14 cellular contexts compared by ENCODE assay signal in the genomic region with DNA sequence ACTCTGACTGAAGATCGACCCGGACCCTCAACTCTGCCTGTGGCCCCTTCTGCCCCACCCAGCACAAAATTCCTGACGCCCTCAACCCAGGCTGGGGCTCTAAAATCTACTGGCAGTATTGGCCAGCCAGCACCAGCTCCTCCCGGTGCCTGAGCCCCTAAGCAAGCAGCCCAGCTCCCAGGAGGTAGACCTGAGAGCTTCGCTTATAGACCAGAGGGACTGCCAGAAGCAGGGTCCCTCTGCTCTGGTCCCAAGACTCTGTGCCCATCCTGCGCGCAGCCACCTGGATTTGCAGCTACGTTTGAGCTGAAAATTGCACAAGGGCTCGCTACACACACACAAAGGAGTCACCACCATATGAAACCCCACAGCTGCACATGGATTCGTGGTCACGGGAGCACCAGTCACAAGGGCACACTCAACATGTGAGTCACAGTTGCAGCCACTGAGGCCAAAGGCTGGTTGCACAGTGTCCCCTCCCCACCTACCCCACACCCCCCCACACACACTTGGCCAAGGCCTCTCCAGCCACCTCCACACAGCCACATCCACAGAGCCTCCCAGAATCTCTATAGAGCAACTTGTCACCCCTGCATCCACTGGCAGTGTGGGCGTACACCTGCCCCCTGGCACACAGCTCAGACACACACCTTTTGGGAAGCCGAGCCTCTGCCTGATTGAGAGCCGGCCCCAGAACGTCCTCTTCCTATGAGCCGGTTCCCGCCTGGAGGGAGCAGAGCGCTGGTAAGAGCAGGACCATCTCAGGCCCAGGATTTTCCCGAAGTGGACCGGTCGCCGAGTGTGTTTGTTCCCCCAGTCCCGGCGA. TPM values are rescaled to one million over a fixed set of nuclear protein-coding genes. Genes with fewer than 3 reads are reported as not detected.
DNase-seq lines count a peak whose midpoint lies in the region; ATAC-seq, FAIRE-seq and TF ChIP-seq lines count a peak whose summit lies in the region.
"Had no signal": no experiment of that assay in that cellular context is flagged by ENCODE, and none has a peak within 500 bp of the region (broad histone marks: within the 10 kb centered on the region; RNA-seq: fewer than 3 reads in every experiment).

No MANE protein-coding gene starts in this region.

- intact Hi-C loops in A673 (cut with micrococcal nuclease; ENCODE audit: unreplicated experiment), result loop anchor here (2.0 kb wide), 1 partner anchor 40 kb away; no protein-coding TSS in a partner anchor

- H3K27ac ChIP-seq in A673 (ENCODE audit: low read depth, low read length, poor library complexity, severe bottlenecking) (no peak overlapping the region), iPS-18a (ENCODE audit: low read length) (no peak overlapping the region), substantia nigra (ENCODE audit: low read depth, low read length, poor library complexity, severe bottlenecking) (no peak overlapping the region)
- H3K27ac ChIP-seq: HL-60, thyroid gland had no signal

- no peak for ATAC-seq in HG03280 (IDR thresholded peaks at IDR 0.05; ENCODE audit: unreplicated experiment)

- H3K9ac ChIP-seq in iPS-18a (ENCODE audit: low read length), result no peak overlapping the region

- CTCF ChIA-PET in A673 (lab: Charles Lee), result interaction anchor here (0.8 to 1.7 kb wide), 5 partner anchors 34 to 46 kb away, joined by 3 to 8 read pairs (median 4); no protein-coding TSS in a partner anchor

- peaks cover 13% of the 10 kb centered on the region for H3K4me1 ChIP-seq in A673 (ENCODE audit: insufficient read depth, low read length, poor library complexity, severe bottlenecking)
- H3K4me1 ChIP-seq in iPS-18a (ENCODE audit: control insufficient read depth, low read depth, low read length), result peaks cover 48% of the 10 kb centered on the region

- no peak for FAIRE-seq in HTR-8/SVneo (lab: Jason Lieb, UNC)
- FAIRE-seq: G401.6 had no signal

- no peaks in the 10 kb centered on the region for H3K36me3 ChIP-seq in A673 (ENCODE audit: insufficient read depth, low read length, poor library complexity, severe bottlenecking)
- H3K36me3 ChIP-seq in iPS-18a (ENCODE audit: control insufficient read depth, low read depth, low read length), result no peaks in the 10 kb centered on the region
- H3K36me3 ChIP-seq: thyroid gland had no signal

- peaks cover 57% of the 10 kb centered on the region for H3K27me3 ChIP-seq in A673 (replicated peaks; ENCODE audit: insufficient read depth, low read depth, low read length, poor library complexity)
- H3K27me3 ChIP-seq in iPS-18a (ENCODE audit: control insufficient read depth, insufficient read depth, low read length), result peaks cover 100% of the 10 kb centered on the region

- peak overlapping the region; percentile 61 for H3K4me3 ChIP-seq in A673 (ENCODE audit: low read depth, low read length, poor library complexity, severe bottlenecking)
- H3K4me3 ChIP-seq in iPS-18a (ENCODE audit: low read length), result peak overlapping the region; percentile 69
- H3K4me3 ChIP-seq: lung had no signal

- H3K9me3 ChIP-seq in A673 (ENCODE audit: low read depth, low read length, poor library complexity, severe bottlenecking) (no peaks in the 10 kb centered on the region), iPS-18a (ENCODE audit: control insufficient read depth, low read depth, low read length) (no peaks in the 10 kb centered on the region)
- H3K9me3 ChIP-seq: thyroid gland had no signal

- no TSS peak for BruUV-seq in A673 (replicated peaks; lab: Mats Ljungman, UMichigan)

- DNase-seq in A673 (ENCODE audit: low spot score) (no peak), ELR (ENCODE audit: low read depth) (peak; percentile 30), substantia nigra (lab: John Stamatoyannopoulos, UW) (no peak), HTR-8/SVneo (ENCODE audit: insufficient read length, low spot score) (no peak), NCI-H2196 treated with DMSO at 0.1 percent for 48 hours (lab: John Stamatoyannopoulos, UW; ENCODE audit: unreplicated experiment) (no peak)
- DNase-seq in activated T-cell treated with anti-CD3 and anti-CD28 coated beads, Interleukin-2, amount 50 U/mL, for 48 hours, result peak; percentile 44 to 52
- DNase-seq: activated CD4-positive, CD25-positive, alpha-beta regulatory T cell; cortex of kidney had no signal

- POLR2A ChIA-PET in A673 (lab: Charles Lee; ENCODE audit: low non-redundant PET), result no interaction called here

- TF ChIP-seq CTCF in A673 (conservative IDR thresholded peaks at IDR 0.05; ENCODE audit: low read depth, low read length), result no peak

RNA-seq across cellular contexts. Expression of a gene that starts 1.1 kb away (rescaled TPM):
- 0.69 and 1.4 TPM in 2 replicates for total RNA-seq in A673 (2021)
- total RNA-seq: thyroid gland had no signal

Comparison
In these comparisons a context has a peak if more than half of its experiments do, and no peak if none do; other contexts are left out.
1. DNase-seq: peak in ELR (single experiment) and activated T-cell treated with anti-CD3 and anti-CD28 coated beads, Interleukin-2, amount 50 U/mL, for 48 hours (2 of 2); none in A673 (single experiment), substantia nigra (0 of 49), HTR-8/SVneo (single experiment) and NCI-H2196 treated with DMSO at 0.1 percent for 48 hours (single experiment).